ENCODE assay signal across 1 cellular context in genomic region chr14:87944987-87945604, GRCh38.
TF ChIP-seq lines count a peak whose summit lies in the region.

No MANE protein-coding gene starts in this region.

TF ChIP-seq in GM23338, 12 proteins besides CTCF, POLR2A, EP300 and RAD21 (continued from another document):
- TF ChIP-seq, protein P1, sequence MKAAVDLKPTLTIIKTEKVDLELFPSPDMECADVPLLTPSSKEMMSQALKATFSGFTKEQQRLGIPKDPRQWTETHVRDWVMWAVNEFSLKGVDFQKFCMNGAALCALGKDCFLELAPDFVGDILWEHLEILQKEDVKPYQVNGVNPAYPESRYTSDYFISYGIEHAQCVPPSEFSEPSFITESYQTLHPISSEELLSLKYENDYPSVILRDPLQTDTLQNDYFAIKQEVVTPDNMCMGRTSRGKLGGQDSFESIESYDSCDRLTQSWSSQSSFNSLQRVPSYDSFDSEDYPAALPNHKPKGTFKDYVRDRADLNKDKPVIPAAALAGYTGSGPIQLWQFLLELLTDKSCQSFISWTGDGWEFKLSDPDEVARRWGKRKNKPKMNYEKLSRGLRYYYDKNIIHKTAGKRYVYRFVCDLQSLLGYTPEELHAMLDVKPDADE (IDR thresholded peaks at IDR 0.05), result no peak
- no peak for TF ChIP-seq ZNF331 (CRISPR knock-in tag; IDR thresholded peaks at IDR 0.05; ENCODE audit: low read depth)
- TF ChIP-seq, protein P2, sequence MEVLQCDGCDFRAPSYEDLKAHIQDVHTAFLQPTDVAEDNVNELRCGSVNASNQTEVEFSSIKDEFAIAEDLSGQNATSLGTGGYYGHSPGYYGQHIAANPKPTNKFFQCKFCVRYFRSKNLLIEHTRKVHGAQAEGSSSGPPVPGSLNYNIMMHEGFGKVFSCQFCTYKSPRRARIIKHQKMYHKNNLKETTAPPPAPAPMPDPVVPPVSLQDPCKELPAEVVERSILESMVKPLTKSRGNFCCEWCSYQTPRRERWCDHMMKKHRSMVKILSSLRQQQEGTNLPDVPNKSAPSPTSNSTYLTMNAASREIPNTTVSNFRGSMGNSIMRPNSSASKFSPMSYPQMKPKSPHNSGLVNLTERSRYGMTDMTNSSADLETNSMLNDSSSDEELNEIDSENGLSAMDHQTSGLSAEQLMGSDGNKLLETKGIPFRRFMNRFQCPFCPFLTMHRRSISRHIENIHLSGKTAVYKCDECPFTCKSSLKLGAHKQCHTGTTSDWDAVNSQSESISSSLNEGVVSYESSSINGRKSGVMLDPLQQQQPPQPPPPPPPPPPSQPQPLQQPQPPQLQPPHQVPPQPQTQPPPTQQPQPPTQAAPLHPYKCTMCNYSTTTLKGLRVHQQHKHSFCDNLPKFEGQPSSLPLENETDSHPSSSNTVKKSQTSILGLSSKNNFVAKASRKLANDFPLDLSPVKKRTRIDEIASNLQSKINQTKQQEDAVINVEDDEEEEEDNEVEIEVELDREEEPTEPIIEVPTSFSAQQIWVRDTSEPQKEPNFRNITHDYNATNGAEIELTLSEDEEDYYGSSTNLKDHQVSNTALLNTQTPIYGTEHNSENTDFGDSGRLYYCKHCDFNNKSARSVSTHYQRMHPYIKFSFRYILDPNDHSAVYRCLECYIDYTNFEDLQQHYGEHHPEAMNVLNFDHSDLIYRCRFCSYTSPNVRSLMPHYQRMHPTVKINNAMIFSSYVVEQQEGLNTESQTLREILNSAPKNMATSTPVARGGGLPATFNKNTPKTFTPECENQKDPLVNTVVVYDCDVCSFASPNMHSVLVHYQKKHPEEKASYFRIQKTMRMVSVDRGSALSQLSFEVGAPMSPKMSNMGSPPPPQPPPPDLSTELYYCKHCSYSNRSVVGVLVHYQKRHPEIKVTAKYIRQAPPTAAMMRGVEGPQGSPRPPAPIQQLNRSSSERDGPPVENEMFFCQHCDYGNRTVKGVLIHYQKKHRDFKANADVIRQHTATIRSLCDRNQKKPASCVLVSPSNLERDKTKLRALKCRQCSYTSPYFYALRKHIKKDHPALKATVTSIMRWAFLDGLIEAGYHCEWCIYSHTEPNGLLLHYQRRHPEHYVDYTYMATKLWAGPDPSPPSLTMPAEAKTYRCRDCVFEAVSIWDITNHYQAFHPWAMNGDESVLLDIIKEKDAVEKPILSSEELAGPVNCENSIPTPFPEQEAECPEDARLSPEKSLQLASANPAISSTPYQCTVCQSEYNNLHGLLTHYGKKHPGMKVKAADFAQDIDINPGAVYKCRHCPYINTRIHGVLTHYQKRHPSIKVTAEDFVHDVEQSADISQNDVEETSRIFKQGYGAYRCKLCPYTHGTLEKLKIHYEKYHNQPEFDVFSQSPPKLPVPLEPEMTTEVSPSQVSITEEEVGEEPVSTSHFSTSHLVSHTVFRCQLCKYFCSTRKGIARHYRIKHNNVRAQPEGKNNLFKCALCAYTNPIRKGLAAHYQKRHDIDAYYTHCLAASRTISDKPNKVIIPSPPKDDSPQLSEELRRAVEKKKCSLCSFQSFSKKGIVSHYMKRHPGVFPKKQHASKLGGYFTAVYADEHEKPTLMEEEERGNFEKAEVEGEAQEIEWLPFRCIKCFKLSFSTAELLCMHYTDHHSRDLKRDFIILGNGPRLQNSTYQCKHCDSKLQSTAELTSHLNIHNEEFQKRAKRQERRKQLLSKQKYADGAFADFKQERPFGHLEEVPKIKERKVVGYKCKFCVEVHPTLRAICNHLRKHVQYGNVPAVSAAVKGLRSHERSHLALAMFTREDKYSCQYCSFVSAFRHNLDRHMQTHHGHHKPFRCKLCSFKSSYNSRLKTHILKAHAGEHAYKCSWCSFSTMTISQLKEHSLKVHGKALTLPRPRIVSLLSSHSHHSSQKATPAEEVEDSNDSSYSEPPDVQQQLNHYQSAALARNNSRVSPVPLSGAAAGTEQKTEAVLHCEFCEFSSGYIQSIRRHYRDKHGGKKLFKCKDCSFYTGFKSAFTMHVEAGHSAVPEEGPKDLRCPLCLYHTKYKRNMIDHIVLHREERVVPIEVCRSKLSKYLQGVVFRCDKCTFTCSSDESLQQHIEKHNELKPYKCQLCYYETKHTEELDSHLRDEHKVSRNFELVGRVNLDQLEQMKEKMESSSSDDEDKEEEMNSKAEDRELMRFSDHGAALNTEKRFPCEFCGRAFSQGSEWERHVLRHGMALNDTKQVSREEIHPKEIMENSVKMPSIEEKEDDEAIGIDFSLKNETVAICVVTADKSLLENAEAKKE (CRISPR knock-in tag; IDR thresholded peaks at IDR 0.05), result no peak
- TF ChIP-seq STAT1 (IDR thresholded peaks at IDR 0.05; ENCODE audit: unreplicated experiment), result no peak
TF ChIP-seq in GM23338: peak in this region for 0.
